ENCODE assay signal across 11 cellular contexts in genomic region chr12:54195736-54196347, GRCh38. TPM values are rescaled to one million over a fixed set of nuclear protein-coding genes. Genes with fewer than 3 reads are reported as not detected.
DNase-seq lines count a peak whose midpoint lies in the region; ATAC-seq and TF ChIP-seq lines count a peak whose summit lies in the region.
"Had no signal": no experiment of that assay in that cellular context is flagged by ENCODE, and none has a peak within 500 bp of the region (broad histone marks: within the 10 kb centered on the region; RNA-seq: fewer than 3 reads in every experiment).

No MANE protein-coding gene starts in this region.

- H3K4me3 ChIP-seq in fibroblast of the aortic adventitia (ENCODE audit: low read depth, low read length): no peak overlapping the region
- H3K4me3 ChIP-seq in spleen: peak overlapping the region in 3 of 8 donors; percentile 13 to 59 (median 15)
- H3K4me3 ChIP-seq: ovary had no signal

- no peaks in the 10 kb centered on the region for H3K36me3 ChIP-seq in spleen
- H3K36me3 ChIP-seq: ovary had no signal

- H3K27me3 ChIP-seq in spleen (replicated peaks in 1 of 7): peaks cover 0 to 96% (median 22%) of the 10 kb centered on the region in 7 donors
- H3K27me3 ChIP-seq: ovary had no signal

- intact Hi-C loops in spleen (cut with DNase I; ENCODE audit: low total_unique reads): no loop called here

- H3K9me3 ChIP-seq in spleen: no peaks in the 10 kb centered on the region
- H3K9me3 ChIP-seq: ovary had no signal

- H3K4me1 ChIP-seq in spleen: peaks cover 4 to 45% (median 19%) of the 10 kb centered on the region in 6 donors

- ATAC-seq in GM18868 (IDR thresholded peaks at IDR 0.05; ENCODE audit: unreplicated experiment): no peak
- ATAC-seq: HCT116 had no signal

- TF ChIP-seq POLR2A in spleen (IDR thresholded peaks at IDR 0.05): no peak

- H3K27ac ChIP-seq in spleen: peak overlapping the region in 7 of 8 donors; percentile 41 to 89 (median 81)

- TF ChIP-seq CTCF in fibroblast of the aortic adventitia (IDR thresholded peaks at IDR 0.05; ENCODE audit: insufficient read depth, low read length) (no peak), spleen (IDR thresholded peaks at IDR 0.05 in 8 of 11, conservative IDR thresholded peaks at IDR 0.05 in 3 of 11) (no peak)

- DNase-seq in HT-29 (ENCODE audit: low spot score): peak; percentile 49
- peak; percentile 44 for DNase-seq in RPMI7951 (ENCODE audit: low read depth)
- DNase-seq in fibroblast of the aortic adventitia (ENCODE audit: low read depth): peak; percentile 53
- peak; percentile 87 for DNase-seq in spleen
- no peak for DNase-seq in NCI-H2196 (lab: John Stamatoyannopoulos, UW; ENCODE audit: unreplicated experiment)
- DNase-seq in NCI-H146 (lab: John Stamatoyannopoulos, UW): no peak
- DNase-seq in GM19238 (ENCODE audit: insufficient read length, low spot score): no peak
- DNase-seq: activated naive CD8-positive, alpha-beta T cell treated with anti-CD3 and anti-CD28 coated beads, Interleukin-2, amount 10 ng/mL, durations not matched to agents 7 days and 5 days; ovary had no signal

- 3 to 9% (median 8%) methylated on average over 17 of the region's 17 CpGs for WGBS in spleen, 5 donors

RNA-seq across cellular contexts. Expression of gene SMUG1, which starts 7.1 kb away (rescaled TPM):
- 87.8 and 106 TPM in 2 replicates for total RNA-seq in HT-29 (2014; rRNA removed; shearing (Covaris generic))
- total RNA-seq in RPMI7951 (2014; rRNA removed; shearing (Covaris generic)): 44.7 and 68.8 TPM in 2 replicates
- total RNA-seq in fibroblast of the aortic adventitia (ENCODE audit: low replicate concordance): 18.3 and 27.5 TPM in 2 replicates
- 10 to 100 TPM; 20.9 to 36.3 (median 23.1) TPM for total RNA-seq in spleen
- 10 to 100 TPM; 24.0 to 42.2 (median 37.4) TPM for polyA plus RNA-seq in spleen

Comparison
In these comparisons a context has a peak if more than half of its experiments do, and no peak if none do; other contexts are left out.
1. DNase-seq: peak in HT-29 (single experiment), RPMI7951 (single experiment), fibroblast of the aortic adventitia (single experiment) and spleen (single experiment); none in NCI-H2196 (single experiment), NCI-H146 (single experiment) and GM19238 (single experiment).